Comparison of ENCODE assay signal across 30 cellular contexts in genomic region chr3:194727435-194728128, GRCh38. TPM values are rescaled to one million over a fixed set of nuclear protein-coding genes. Genes with fewer than 3 reads are reported as not detected.
DNase-seq lines count a peak whose midpoint lies in the region; ATAC-seq and TF ChIP-seq lines count a peak whose summit lies in the region.
"Had no signal": no experiment of that assay in that cellular context is flagged by ENCODE, and none has a peak within 500 bp of the region (broad histone marks: within the 10 kb centered on the region; RNA-seq: fewer than 3 reads in every experiment).

No MANE protein-coding gene starts in this region.

- no peaks in the 10 kb centered on the region for H3K27me3 ChIP-seq in GM23248 (replicated peaks; ENCODE audit: insufficient read depth)
- H3K27me3 ChIP-seq: ascending aorta, BLaER1, cardiac muscle cell, colonic mucosa, ovary, upper lobe of left lung had no signal

- H2AFZ ChIP-seq in GM23248: no peak overlapping the region

- TF ChIP-seq CTCF in chondrocyte (IDR thresholded peaks at IDR 0.05): no peak

- H3K4me3 Mint-ChIP-seq in chondrocyte (ENCODE audit: unreplicated experiment): no peak overlapping the region
- H3K4me3 Mint-ChIP-seq: activated CD4-positive, alpha-beta T cell treated with anti-CD3 and anti-CD28 coated beads, Interleukin-2, amount 10 ng/mL, durations not matched to agents 24 days and 14 days; activated naive CD8-positive, alpha-beta T cell; natural killer cell treated with Interleukin-12 subunit alpha and Interleukin-12 subunit beta and Interleukin-15 and Interleukin-18, amount 100 ng/mL, for 72 hours; stimulated activated naive B cell treated with anti-CD40 and anti-IgM and Interleukin-4, amounts not matched to agents 10 μg/mL and 1 μg/mL and 100 μg/mL, for 72 hours; T-cell; WTC11 had no signal

- H3K4me1 ChIP-seq in GM23248 (ENCODE audit: insufficient read depth): no peaks in the 10 kb centered on the region
- H3K4me1 ChIP-seq: ascending aorta, colonic mucosa, upper lobe of left lung had no signal

- WGBS in GM23248 (ENCODE audit: low coverage in 1 of 2, low lambda C conversion rate in 2 of 2, missing lambda C conversion rate in 2 of 2), 2 experiments: 61 to 73% methylated on average over 10 to 11 of the region's 11 CpGs

- no peaks in the 10 kb centered on the region for H3K4me1 Mint-ChIP-seq in chondrocyte (ENCODE audit: low read depth)
- H3K4me1 Mint-ChIP-seq: activated CD4-positive, alpha-beta T cell treated with anti-CD3 and anti-CD28 coated beads, Interleukin-2, amount 10 ng/mL, durations not matched to agents 24 days and 14 days had no signal

- no peaks in the 10 kb centered on the region for H3K9me2 ChIP-seq in GM23248 (ENCODE audit: insufficient read depth)

- H3K9me3 ChIP-seq in GM23248 (ENCODE audit: low read depth): no peaks in the 10 kb centered on the region
- H3K9me3 ChIP-seq: ascending aorta, BLaER1, colonic mucosa, ovary, upper lobe of left lung had no signal

- peaks cover under 1% of the 10 kb centered on the region for H3K36me3 Mint-ChIP-seq in chondrocyte (ENCODE audit: low read depth)
- H3K36me3 Mint-ChIP-seq: activated naive CD8-positive, alpha-beta T cell; natural killer cell treated with Interleukin-12 subunit alpha and Interleukin-12 subunit beta and Interleukin-15 and Interleukin-18, amount 100 ng/mL, for 72 hours; stimulated activated naive B cell treated with anti-CD40 and anti-IgM and Interleukin-4, amounts not matched to agents 10 μg/mL and 1 μg/mL and 100 μg/mL, for 72 hours; T-cell; WTC11 had no signal

- no peak overlapping the region for H3K4me2 ChIP-seq in GM23248 (ENCODE audit: unreplicated experiment)
- H3K4me2 ChIP-seq: BLaER1 had no signal

- H3F3A ChIP-seq in GM23248 (ENCODE audit: insufficient read depth): no peaks in the 10 kb centered on the region

- no peaks in the 10 kb centered on the region for H3K9me3 Mint-ChIP-seq in chondrocyte (ENCODE audit: low read depth)
- H3K9me3 Mint-ChIP-seq: activated CD4-positive, alpha-beta T cell treated with anti-CD3 and anti-CD28 coated beads, Interleukin-2, amount 10 ng/mL, durations not matched to agents 24 days and 14 days; natural killer cell treated with Interleukin-12 subunit alpha and Interleukin-12 subunit beta and Interleukin-15 and Interleukin-18, amount 100 ng/mL, for 72 hours; stimulated activated naive B cell treated with anti-CD40 and anti-IgM and Interleukin-4, amounts not matched to agents 10 μg/mL and 1 μg/mL and 100 μg/mL, for 72 hours; T-cell; WTC11 had no signal

- peak; percentile 15 for DNase-seq in GM23248
- peak; percentile 38 for DNase-seq in NCI-H460 (ENCODE audit: extremely low read depth, low read depth)
- no peak for DNase-seq in chondrocyte (ENCODE audit: low spot score)
- peak; percentile 74 for DNase-seq in islet precursor cell
- no peak for DNase-seq in DMS 273 treated with DMSO at 0.1 percent for 48 hours (lab: John Stamatoyannopoulos, UW)
- no peak for DNase-seq in activated CD4-positive, alpha-beta T cell treated with anti-CD3 and anti-CD28 coated beads, Interleukin-2, amount 50 U/mL, for 4 hours
- DNase-seq: ACHN; activated CD4-positive, alpha-beta T cell treated with anti-CD3 and anti-CD28 coated beads, Interleukin-2, amount 10 ng/mL, durations not matched to agents 24 days and 14 days; activated effector memory CD4-positive, alpha-beta T cell treated with Interleukin-2 at 50 U/mL for 16 hours; colonic mucosa; DMS153; effector CD8-positive, alpha-beta T cell; GF-D8; NCI-H1092; NCI-H187 treated with DMSO at 0.1 percent for 48 hours; NCI-H2171 treated with DMSO at 0.1 percent for 48 hours; NCI-H524; ovary; stimulated activated naive B cell treated with anti-CD40 and anti-IgM and Interleukin-4, amounts not matched to agents 10 μg/mL and 1 μg/mL and 100 μg/mL, for 72 hours; T-cell; upper lobe of left lung had no signal

- H3K27ac Mint-ChIP-seq in chondrocyte (ENCODE audit: unreplicated experiment): peak overlapping the region; percentile 39
- H3K27ac Mint-ChIP-seq: activated CD4-positive, alpha-beta T cell treated with anti-CD3 and anti-CD28 coated beads, Interleukin-2, amount 10 ng/mL, durations not matched to agents 24 days and 14 days; activated naive CD8-positive, alpha-beta T cell; natural killer cell treated with Interleukin-12 subunit alpha and Interleukin-12 subunit beta and Interleukin-15 and Interleukin-18, amount 100 ng/mL, for 72 hours; stimulated activated naive B cell treated with anti-CD40 and anti-IgM and Interleukin-4, amounts not matched to agents 10 μg/mL and 1 μg/mL and 100 μg/mL, for 72 hours; T-cell; WTC11 had no signal

- no peak for ATAC-seq in GM18511 (IDR thresholded peaks at IDR 0.05; ENCODE audit: unreplicated experiment)
- ATAC-seq in HG03025 (IDR thresholded peaks at IDR 0.05; ENCODE audit: low FRiP score, unreplicated experiment): no peak
- ATAC-seq: natural killer cell treated with Interleukin-12 subunit alpha and Interleukin-12 subunit beta and Interleukin-15 and Interleukin-18, amount 100 ng/mL, for 72 hours; stimulated activated naive B cell treated with anti-CD40 and anti-IgM and Interleukin-4, amounts not matched to agents 10 μg/mL and 1 μg/mL and 100 μg/mL, for 72 hours; T-cell; WTC11 had no signal

- no peaks in the 10 kb centered on the region for H3K36me3 ChIP-seq in GM23248 (ENCODE audit: low read depth)
- H3K36me3 ChIP-seq: ascending aorta, BLaER1, cardiac muscle cell, colonic mucosa, ovary, upper lobe of left lung had no signal

- H3K9ac ChIP-seq in GM23248: no peak overlapping the region
- H3K9ac ChIP-seq: BLaER1 had no signal

- H3K79me2 ChIP-seq in GM23248 (ENCODE audit: insufficient read depth): no peaks in the 10 kb centered on the region

- in situ Hi-C loops in GM23248 (cut with MboI): no loop called here

- no peak overlapping the region for H3K4me3 ChIP-seq in GM23248
- H3K4me3 ChIP-seq: ascending aorta, BLaER1, cardiac muscle cell, colonic mucosa, ovary, skin epidermis, upper lobe of left lung had no signal

- H3K27ac ChIP-seq in GM23248: no peak overlapping the region
- H3K27ac ChIP-seq: ascending aorta, BLaER1, cardiac muscle cell, colonic mucosa, ovary, skin epidermis, upper lobe of left lung had no signal

- H3K27me3 Mint-ChIP-seq in chondrocyte (ENCODE audit: low read depth): peaks cover 10% of the 10 kb centered on the region
- H3K27me3 Mint-ChIP-seq: stimulated activated naive B cell treated with anti-CD40 and anti-IgM and Interleukin-4, amounts not matched to agents 10 μg/mL and 1 μg/mL and 100 μg/mL, for 72 hours had no signal

- H4K20me1 ChIP-seq in GM23248 (ENCODE audit: insufficient read depth): no peaks in the 10 kb centered on the region
- H4K20me1 ChIP-seq: BLaER1 had no signal

RNA-seq across cellular contexts. Expression of gene FAM43A, which starts 41.9 kb away (rescaled TPM):
- 19.0 and 23.0 TPM in 2 replicates for total RNA-seq in GM23248 (2014; rRNA removed; shearing (Covaris generic))
- polyA plus RNA-seq in GM23248 (2016; fragmentation: Nextera tagmentation; extraction: Ambion mirVana): 8.0 and 8.8 TPM in 2 replicates
- total RNA-seq in NCI-H460 (2014; rRNA removed; shearing (Covaris generic)): 0.42 and 0.72 TPM in 2 replicates
- polyA plus RNA-seq in NCI-H460 (2014; cell fraction: nucleus; rRNA removed): 0.30 and 1.3 TPM in 2 replicates
- total RNA-seq in chondrocyte: 22.8 to 25.3 TPM (median 25.1 TPM) in 3 replicates

RNA-seq across cellular contexts. Expression of gene LSG1, which starts 55.6 kb away (rescaled TPM):
- 27.2 and 36.5 TPM in 2 replicates for total RNA-seq in GM23248 (2014; rRNA removed; shearing (Covaris generic))
- 26.9 and 31.1 TPM in 2 replicates for polyA plus RNA-seq in GM23248 (2016; fragmentation: Nextera tagmentation; extraction: Ambion mirVana)
- 31.4 and 34.9 TPM in 2 replicates for total RNA-seq in NCI-H460 (2014; rRNA removed; shearing (Covaris generic))
- polyA plus RNA-seq in NCI-H460 (2014; cell fraction: nucleus; rRNA removed): 52.6 and 92.4 TPM in 2 replicates
- 20.4 to 30.2 TPM (median 22.5 TPM) in 3 replicates for total RNA-seq in chondrocyte

Comparison
In these comparisons a context has a peak if more than half of its experiments do, and no peak if none do; other contexts are left out.
1. DNase-seq: peak in GM23248 (single experiment), NCI-H460 (single experiment) and islet precursor cell (single experiment); none in chondrocyte (single experiment), DMS 273 treated with DMSO at 0.1 percent for 48 hours (single experiment) and activated CD4-positive, alpha-beta T cell treated with anti-CD3 and anti-CD28 coated beads, Interleukin-2, amount 50 U/mL, for 4 hours (0 of 2).
2. RNA of gene FAM43A, which starts 41.9 kb away (total RNA-seq): 22.8 to 25.3 TPM in chondrocyte and 19.0 to 23.0 TPM in GM23248; 0.42 to 0.72 TPM in NCI-H460; every median in the first group is over 10 times any median in the second.